ENCODE assay signal across 24 cellular contexts in the genomic region with DNA sequence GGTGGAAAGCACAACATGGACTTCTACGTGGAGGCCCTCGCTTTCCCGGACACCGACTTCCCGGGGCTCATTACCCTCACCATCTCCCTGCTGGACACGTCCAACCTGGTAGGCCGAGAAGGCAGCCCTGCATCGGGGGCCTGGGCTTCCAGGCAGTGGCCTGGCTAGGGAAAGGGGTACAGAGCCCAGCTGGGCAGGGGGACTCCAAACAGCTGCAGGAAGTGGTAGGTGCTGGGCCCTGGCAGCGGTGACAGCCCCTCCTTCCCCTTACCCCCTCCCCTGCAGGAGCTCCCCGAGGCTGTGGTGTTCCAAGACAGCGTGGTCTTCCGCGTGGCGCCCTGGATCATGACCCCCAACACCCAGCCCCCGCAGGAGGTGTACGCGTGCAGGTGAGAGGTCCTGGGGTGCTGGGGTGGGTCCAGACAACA. TPM values are rescaled to one million over a fixed set of nuclear protein-coding genes. Genes with fewer than 3 reads are reported as not detected.
DNase-seq lines count a peak whose midpoint lies in the region; ATAC-seq, FAIRE-seq and TF ChIP-seq lines count a peak whose summit lies in the region.
"Had no signal": no experiment of that assay in that cellular context is flagged by ENCODE, and none has a peak within 500 bp of the region (broad histone marks: within the 10 kb centered on the region; RNA-seq: fewer than 3 reads in every experiment).

No MANE protein-coding gene starts in this region.

- no peak for TF ChIP-seq EP300 in H1 (IDR thresholded peaks at IDR 0.05; ENCODE audit: borderline replicate concordance in 1 of 2, low read depth in 2 of 2, low read length in 2 of 2)

- H4K5ac ChIP-seq in H1 (ENCODE audit: insufficient read length, low read depth, low read length), result no peak overlapping the region

- no peaks in the 10 kb centered on the region for H3K79me2 ChIP-seq in H1 (ENCODE audit: control insufficient read depth in 1 of 2, insufficient read depth in 2 of 2, low read length in 2 of 2)

- WGBS in H1 (ENCODE audit: extremely low coverage in 1 of 2, insufficient coverage in 1 of 2, insufficient read length in 1 of 2, insufficient replicate concordance in 2 of 2, low coverage in 1 of 2, low lambda C conversion rate in 2 of 2, missing lambda C conversion rate in 1 of 2), 2 experiments, result 89% methylated on average over 12 of the region's 17 CpGs; no CpG with 5 or more reads in 1 of the 2 experiments
- no CpG with 5 or more reads among the region's 17 CpGs for WGBS in neuronal stem cell (ENCODE audit: extremely low coverage in 2 of 2, insufficient read length in 2 of 2, insufficient replicate concordance in 1 of 2), 2 donors
- WGBS in heart right ventricle, 2 donors, result 64 to 72% methylated on average over 17 of the region's 17 CpGs

- peaks cover 0 to 14% (median 7%) of the 10 kb centered on the region in 10 experiments; a peak in 7 of 20 replicates for H3K4me1 ChIP-seq in BLaER1 treated with 17β-estradiol and CSF1 and Interleukin-3, amounts not matched to agents 10 nM and 100 nM
- H3K4me1 ChIP-seq in H1 (replicated peaks in 1 of 4; ENCODE audit: control insufficient read depth in 3 of 4, insufficient read depth in 4 of 4, low read length in 3 of 4) (no peaks in the 10 kb centered on the region), neuronal stem cell (ENCODE audit: control insufficient read depth in 2 of 2, insufficient read depth in 1 of 2, low read depth in 1 of 2, low read length in 2 of 2) (no peaks in the 10 kb centered on the region), upper lobe of right lung (no peaks in the 10 kb centered on the region), heart right ventricle (no peaks in the 10 kb centered on the region)

- CTCF ChIA-PET in H1 (lab: Charles Lee; ENCODE audit: partially characterized antibody), result interaction anchor here (0.6 to 3.0 kb wide), 6 partner anchors 8 to 450 kb away, joined by 3 to 11 read pairs (median 3); partner anchors contain the start of gene PADI6

- H3K27me3 Mint-ChIP-seq in activated T-cell treated with anti-CD3 and anti-CD28 coated beads, Interleukin-2, amount 50 U/mL, for 72 hours (ENCODE audit: low read depth), result peaks cover 7% of the 10 kb centered on the region
- H3K27me3 Mint-ChIP-seq: CD4-positive, CD25-positive, alpha-beta regulatory T cell had no signal

- H3K56ac ChIP-seq in H1 (replicated peaks; ENCODE audit: insufficient read length, low read depth, low read length), result no peak overlapping the region

- H3K9ac ChIP-seq in BLaER1 treated with 17β-estradiol and CSF1 and Interleukin-3, amounts not matched to agents 10 nM and 100 nM, result no peak overlapping the region
- H3K9ac ChIP-seq in H1 (replicated peaks in 1 of 4; ENCODE audit: extremely low read depth in 1 of 4, low read depth in 3 of 4, low read length in 3 of 4) (no peak overlapping the region), neuronal stem cell (ENCODE audit: low read depth, low read length, poor library complexity) (no peak overlapping the region)

- no peak overlapping the region for H2BK12ac ChIP-seq in H1 (ENCODE audit: low read depth, low read length)
- H2BK12ac ChIP-seq in neuronal stem cell (ENCODE audit: low read length), result no peak overlapping the region

- no peak overlapping the region for H2BK120ac ChIP-seq in H1 (replicated peaks; ENCODE audit: low read depth, low read length)
- H2BK120ac ChIP-seq in neuronal stem cell (ENCODE audit: low read depth, low read length), result no peak overlapping the region

- H3K27ac ChIP-seq in BLaER1 treated with 17β-estradiol and CSF1 and Interleukin-3, amounts not matched to agents 10 nM and 100 nM, result no peak overlapping the region
- H3K27ac ChIP-seq in H1 (ENCODE audit: low read depth, low read length) (no peak overlapping the region), neuronal stem cell (replicated peaks; ENCODE audit: low read length) (no peak overlapping the region), upper lobe of right lung (no peak overlapping the region), heart right ventricle (no peak overlapping the region)
- H3K27ac ChIP-seq: HL-60 had no signal

- H3K4me1 Mint-ChIP-seq in activated T-cell treated with anti-CD3 and anti-CD28 coated beads, Interleukin-2, amount 50 U/mL, for 72 hours (ENCODE audit: low read depth), result no peaks in the 10 kb centered on the region
- H3K4me1 Mint-ChIP-seq: CD4-positive, CD25-positive, alpha-beta regulatory T cell; CD8-positive, alpha-beta memory T cell; H9 had no signal

- TF ChIP-seq POLR2A in H1 (IDR thresholded peaks at IDR 0.05; ENCODE audit: control extremely low read depth in 1 of 2, low read depth in 2 of 2, low read length in 2 of 2), result no peak

- H3K23ac ChIP-seq in H1 (ENCODE audit: insufficient read length) (no peak overlapping the region), neuronal stem cell (ENCODE audit: low read depth, low read length, poor library complexity) (no peak overlapping the region)

- TF ChIP-seq RAD21 in H1 (IDR thresholded peaks at IDR 0.05 in 1 of 2, conservative IDR thresholded peaks at IDR 0.05 in 1 of 2; ENCODE audit: low read depth in 2 of 2, low read length in 2 of 2), result no peak

- H3K27ac Mint-ChIP-seq in activated T-cell treated with anti-CD3 and anti-CD28 coated beads, Interleukin-2, amount 50 U/mL, for 72 hours, result no peak overlapping the region
- H3K27ac Mint-ChIP-seq: CD4-positive, CD25-positive, alpha-beta regulatory T cell; CD8-positive, alpha-beta memory T cell; H9 had no signal

- POLR2A ChIA-PET in H1 (lab: Charles Lee; ENCODE audit: partially characterized antibody), result interaction anchor here (1.6 kb wide), 1 partner anchor 13 kb away, joined by 5 read pairs; no protein-coding TSS in a partner anchor

- no peaks in the 10 kb centered on the region for H3K27me3 ChIP-seq in BLaER1 treated with 17β-estradiol and CSF1 and Interleukin-3, amounts not matched to agents 10 nM and 100 nM
- H3K27me3 ChIP-seq in H1 (replicated peaks in 1 of 4; ENCODE audit: control insufficient read depth in 3 of 4, extremely low read depth in 1 of 4, insufficient read depth in 3 of 4, low read length in 3 of 4) (no peaks in the 10 kb centered on the region), neuronal stem cell (ENCODE audit: control insufficient read depth in 3 of 3, insufficient read depth in 3 of 3, low read depth in 1 of 3, low read length in 3 of 3) (peaks cover 0 to 12% (median 0%) of the 10 kb centered on the region in 3 experiments), upper lobe of right lung (peaks cover 6% of the 10 kb centered on the region), heart right ventricle (peaks cover 0 to 49% (median 16%) of the 10 kb centered on the region in 7 donors)

- H3K23me2 ChIP-seq in H1 (ENCODE audit: low read depth, low read length), result 0 out of 2 replicates have a peak, but pooled peaks cover 2% of the 10 kb centered on the region

- no peak overlapping the region for H3K4me3 Mint-ChIP-seq in activated T-cell treated with anti-CD3 and anti-CD28 coated beads, Interleukin-2, amount 50 U/mL, for 72 hours
- H3K4me3 Mint-ChIP-seq: CD4-positive, CD25-positive, alpha-beta regulatory T cell; CD8-positive, alpha-beta memory T cell; H9 had no signal

- H2BK5ac ChIP-seq in H1 (ENCODE audit: low read depth, low read length) (no peak overlapping the region), neuronal stem cell (ENCODE audit: low read length) (no peak overlapping the region)

- ATAC-seq in upper lobe of right lung (no peak), heart right ventricle (no peak)
- no peak for ATAC-seq in activated T-cell treated with anti-CD3 and anti-CD28 coated beads, Interleukin-2, amount 50 U/mL, for 72 hours (replicated peaks in 1 of 2)

- H3K18ac ChIP-seq in H1 (ENCODE audit: extremely low read depth, low read length) (no peak overlapping the region), neuronal stem cell (ENCODE audit: low read length) (peak overlapping the region; percentile 55)

- H2AK5ac ChIP-seq in H1 (ENCODE audit: low read depth, low read length), result no peak overlapping the region
- H2AK5ac ChIP-seq in neuronal stem cell (ENCODE audit: low read depth, low read length), result peak overlapping the region; percentile 1

- no peak for DNase-seq in H1 (ENCODE audit: low read depth in 1 of 2, low spot score in 2 of 2)
- DNase-seq in neuronal stem cell (ENCODE audit: low spot score), result no peak
- peak; percentile 54 for DNase-seq in upper lobe of right lung
- no peak for DNase-seq in heart right ventricle
- DNase-seq in hippocampal formation (lab: John Stamatoyannopoulos, UW), result no peak
- DNase-seq in activated T-cell treated with anti-CD3 and anti-CD28 coated beads, Interleukin-2, amount 50 U/mL, for 72 hours, result no peak
- DNase-seq: 8988T; C1 segment of cervical spinal cord; CD4-positive, CD25-positive, alpha-beta regulatory T cell; CD8-positive, alpha-beta memory T cell; COR-L47; DMS79; GDM1; GOT3; H9 had no signal

- H2AFZ ChIP-seq in H1 (ENCODE audit: low read length) (no peak overlapping the region), neuronal stem cell (ENCODE audit: low read length) (no peak overlapping the region)

- H4K91ac ChIP-seq in H1 (replicated peaks; ENCODE audit: insufficient read length, low read length) (peak overlapping the region; percentile 65), neuronal stem cell (ENCODE audit: low read depth, low read length, poor library complexity) (no peak overlapping the region)

- TF ChIP-seq CTCF in H1 (IDR thresholded peaks at IDR 0.05; ENCODE audit: control extremely low read depth in 1 of 3, insufficient read depth in 1 of 3, low read depth in 1 of 3, low read length in 3 of 3) (no peak), upper lobe of right lung (IDR thresholded peaks at IDR 0.05) (no peak), heart right ventricle (IDR thresholded peaks at IDR 0.05) (no peak)

- no peaks in the 10 kb centered on the region for H4K20me1 ChIP-seq in BLaER1 treated with 17β-estradiol and CSF1 and Interleukin-3, amounts not matched to agents 10 nM and 100 nM
- no peaks in the 10 kb centered on the region for H4K20me1 ChIP-seq in H1 (replicated peaks in 1 of 2; ENCODE audit: control insufficient read depth in 1 of 2, insufficient read depth in 2 of 2, low read length in 2 of 2)

- intact Hi-C loops in upper lobe of right lung (cut with DNase I) (no loop called here), heart right ventricle (cut with DNase I) (loop anchor here in 1 of 10 donors (5.0 kb wide), 1 partner anchor 275 kb away; no protein-coding TSS in a partner anchor)

- H2BK15ac ChIP-seq in H1 (ENCODE audit: low read length) (no peak overlapping the region), neuronal stem cell (ENCODE audit: low read length) (no peak overlapping the region)

- peaks cover 0 to 2% of the 10 kb centered on the region in 2 donors for H3K9me3 Mint-ChIP-seq in activated T-cell treated with anti-CD3 and anti-CD28 coated beads, Interleukin-2, amount 50 U/mL, for 72 hours

- H3K4me2 ChIP-seq in BLaER1 treated with 17β-estradiol and CSF1 and Interleukin-3, amounts not matched to agents 10 nM and 100 nM, result peak overlapping the region in 6 of 11 experiments; percentile 6 to 45 (median 26); a peak in 7 of 22 replicates
- H3K4me2 ChIP-seq in H1 (ENCODE audit: insufficient read depth in 1 of 2, low read depth in 2 of 2, low read length in 2 of 2), result no peak overlapping the region
- H3K4me2 ChIP-seq in neuronal stem cell (ENCODE audit: insufficient read depth, low read length, poor library complexity, severe bottlenecking), result no peak overlapping the region

- no peak overlapping the region for H3K4ac ChIP-seq in H1 (replicated peaks; ENCODE audit: insufficient read length, low read depth, low read length)
- no peak overlapping the region for H3K4ac ChIP-seq in neuronal stem cell (ENCODE audit: low read length)

- H3K36me3 ChIP-seq in BLaER1 treated with 17β-estradiol and CSF1 and Interleukin-3, amounts not matched to agents 10 nM and 100 nM, result no peaks in the 10 kb centered on the region
- H3K36me3 ChIP-seq in H1 (ENCODE audit: control insufficient read depth in 2 of 4, insufficient read depth in 4 of 4, low read length in 3 of 4) (no peaks in the 10 kb centered on the region), neuronal stem cell (replicated peaks in 1 of 2; ENCODE audit: control insufficient read depth in 2 of 2, insufficient read depth in 2 of 2, low read length in 2 of 2) (no peaks in the 10 kb centered on the region), upper lobe of right lung (no peaks in the 10 kb centered on the region), heart right ventricle (no peaks in the 10 kb centered on the region)

- H3K9me3 ChIP-seq in BLaER1 treated with 17β-estradiol and CSF1 and Interleukin-3, amounts not matched to agents 10 nM and 100 nM (replicated peaks in 1 of 11), result peaks cover 9 to 34% (median 17%) of the 10 kb centered on the region in 11 experiments; a peak in 21 of 22 replicates
- H3K9me3 ChIP-seq in H1 (ENCODE audit: insufficient read depth in 2 of 2, low read depth in 1 of 2, low read length in 1 of 2) (peaks cover 0 to 3% of the 10 kb centered on the region in 2 experiments; a peak in 2 of 4 replicates), neuronal stem cell (replicated peaks in 1 of 2; ENCODE audit: control insufficient read depth in 2 of 2, insufficient read depth in 1 of 2, low read depth in 1 of 2, low read length in 2 of 2) (peaks cover 0 to 1% of the 10 kb centered on the region in 2 donors), upper lobe of right lung (no peaks in the 10 kb centered on the region), heart right ventricle (no peaks in the 10 kb centered on the region)

- H3K14ac ChIP-seq in H1 (ENCODE audit: insufficient read length) (no peak overlapping the region), neuronal stem cell (ENCODE audit: low read length) (no peak overlapping the region)

- no peak for FAIRE-seq in H1 (lab: Jason Lieb, UNC)
- FAIRE-seq: D721Med, GM12892, GM18507 had no signal

- no peaks in the 10 kb centered on the region for H3K79me1 ChIP-seq in H1 (ENCODE audit: low read depth, low read length)
- H3K79me1 ChIP-seq in neuronal stem cell (ENCODE audit: low read depth, low read length), result no peaks in the 10 kb centered on the region

- H3K4me3 ChIP-seq in BLaER1 treated with 17β-estradiol and CSF1 and Interleukin-3, amounts not matched to agents 10 nM and 100 nM, result no peak overlapping the region
- no peak overlapping the region for H3K4me3 ChIP-seq in H1 (ENCODE audit: extremely low read depth in 1 of 4, insufficient read depth in 2 of 4, low read depth in 3 of 4, low read length in 4 of 4)
- H3K4me3 ChIP-seq in neuronal stem cell (ENCODE audit: low read length in 2 of 2), result no peak overlapping the region
- no peak overlapping the region for H3K4me3 ChIP-seq in upper lobe of right lung
- no peak overlapping the region for H3K4me3 ChIP-seq in heart right ventricle

- no peak overlapping the region for H2BK20ac ChIP-seq in H1 (ENCODE audit: low read length)

- H4K8ac ChIP-seq in H1 (ENCODE audit: extremely low read depth, insufficient read depth, low read length), result peak overlapping the region; percentile 35; the same call in 1 of the 2 replicates
- no peak overlapping the region for H4K8ac ChIP-seq in neuronal stem cell (ENCODE audit: low read depth, low read length)

- no peaks in the 10 kb centered on the region for H3K36me3 Mint-ChIP-seq in activated T-cell treated with anti-CD3 and anti-CD28 coated beads, Interleukin-2, amount 50 U/mL, for 72 hours (ENCODE audit: insufficient read depth in 2 of 2)
- H3K36me3 Mint-ChIP-seq: CD4-positive, CD25-positive, alpha-beta regulatory T cell; CD8-positive, alpha-beta memory T cell had no signal

RNA-seq across cellular contexts. Expression of gene PADI6, which starts 30.0 kb away (rescaled TPM):
- total RNA-seq in H1 (2021; fragmentation: NEBNext Ultra II Directional; extraction: Animal tissue kit (Norgen Biotek cat#: 25700)), result not detected in 2 replicates
- polyA plus RNA-seq in H1 (2011; rRNA removed) (not detected in 2 replicates), heart right ventricle (not detected)
- polyA plus RNA-seq in H1 (2011; cell fraction: cytosol; rRNA removed), result not detected
- not detected for polyA plus RNA-seq in H1 (2011; cell fraction: nucleus; rRNA removed)
- not detected in 4 replicates for polyA plus RNA-seq in H1 (2012, experiment 1 of 2)
- polyA plus RNA-seq in H1 (2012, experiment 2 of 2), result not detected
- polyA plus RNA-seq in H1 (2013, experiment 1 of 2), result not detected
- not detected for polyA plus RNA-seq in H1 (2013, experiment 2 of 2)
- not detected in 2 replicates for polyA minus RNA-seq in H1 (2011; rRNA and poly(A)+ RNA removed)
- not detected for polyA minus RNA-seq in H1 (2011; cell fraction: cytosol; rRNA and poly(A)+ RNA removed)
- not detected for polyA minus RNA-seq in H1 (2011; cell fraction: nucleus; rRNA and poly(A)+ RNA removed)
- polyA plus RNA-seq in neuronal stem cell (2013, experiment 1 of 2), result not detected
- polyA plus RNA-seq in neuronal stem cell (2013, experiment 2 of 2), result not detected
- total RNA-seq in upper lobe of right lung (not detected), heart right ventricle (not detected)
- not detected for total RNA-seq in activated T-cell treated with anti-CD3 and anti-CD28 coated beads, Interleukin-2, amount 50 U/mL, for 72 hours
- total RNA-seq: A673; CD4-positive, CD25-positive, alpha-beta regulatory T cell; CD8-positive, alpha-beta memory T cell; Daoy; H9; HT1080 had no signal
- polyA plus RNA-seq: AG04450; CD8-positive, alpha-beta memory T cell had no signal

RNA-seq across cellular contexts. Expression of gene PADI4, which starts 34.0 kb away (rescaled TPM):
- total RNA-seq in H1 (2021; fragmentation: NEBNext Ultra II Directional; extraction: Animal tissue kit (Norgen Biotek cat#: 25700)), result not detected in 2 replicates
- polyA plus RNA-seq in H1 (2011; rRNA removed), result 0.17 and 0.29 TPM in 2 replicates
- polyA plus RNA-seq in H1 (2011; cell fraction: cytosol; rRNA removed), result 0.18 TPM
- 0.11 TPM for polyA plus RNA-seq in H1 (2011; cell fraction: nucleus; rRNA removed)
- 0.06 to 0.25 TPM (median 0.20 TPM) in 3 of 4 replicates, not detected in the other for polyA plus RNA-seq in H1 (2012, experiment 1 of 2)
- 0.07 TPM for polyA plus RNA-seq in H1 (2012, experiment 2 of 2)
- polyA plus RNA-seq in H1 (2013, experiment 1 of 2), result 0.39 TPM
- polyA plus RNA-seq in H1 (2013, experiment 2 of 2), result 0.29 TPM
- polyA minus RNA-seq in H1 (2011; rRNA and poly(A)+ RNA removed), result 0.41 TPM in 1 of 2 replicates, not detected in the other
- polyA minus RNA-seq in H1 (2011; cell fraction: cytosol; rRNA and poly(A)+ RNA removed), result not detected
- not detected for polyA minus RNA-seq in H1 (2011; cell fraction: nucleus; rRNA and poly(A)+ RNA removed)
- not detected for polyA plus RNA-seq in neuronal stem cell (2013, experiment 1 of 2)
- not detected for polyA plus RNA-seq in neuronal stem cell (2013, experiment 2 of 2)
- total RNA-seq in upper lobe of right lung, result 2.3 TPM
- total RNA-seq in heart right ventricle, result 1 to 10 TPM in 2 of 10 donors, under 1 TPM in 7, not detected in 1; 0.15 to 3.0 (median 0.61) TPM
- under 1 TPM in 1 of 2 donors, not detected in 1; 0.06 TPM for polyA plus RNA-seq in heart right ventricle
- 1 to 10 TPM in 1 of 2 donors, under 1 TPM in 1; 0.79 to 1.9 TPM for total RNA-seq in activated T-cell treated with anti-CD3 and anti-CD28 coated beads, Interleukin-2, amount 50 U/mL, for 72 hours
- total RNA-seq: A673, Daoy had no signal
- polyA plus RNA-seq: AG04450 had no signal

Comparison
In these comparisons a context has a peak if more than half of its experiments do, and no peak if none do; other contexts are left out.
1. H3K4me2 ChIP-seq: peak in BLaER1 treated with 17β-estradiol and CSF1 and Interleukin-3, amounts not matched to agents 10 nM and 100 nM (6 of 11); none in H1 (0 of 2) and neuronal stem cell (single experiment).